In the genomic region with DNA sequence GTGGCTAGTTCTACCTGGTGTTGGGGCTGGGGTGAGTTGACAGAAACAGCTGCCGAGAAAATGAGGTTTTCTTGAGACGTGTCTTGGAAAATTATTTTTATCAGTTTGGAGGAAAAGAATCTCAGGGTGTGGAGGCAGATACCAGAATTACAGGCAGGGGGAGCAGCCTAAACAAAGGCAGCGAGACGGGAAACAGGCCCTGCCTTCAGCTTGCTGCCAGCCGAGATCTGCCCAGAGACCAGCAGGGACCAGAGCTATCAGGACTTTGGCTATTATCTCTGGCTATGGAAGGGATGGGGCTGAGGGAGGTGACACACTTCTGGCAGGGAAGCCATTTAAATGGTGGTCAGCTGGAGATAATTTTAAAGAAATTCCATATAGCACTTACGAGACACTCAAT, we compare ENCODE assay signal across 12 cellular contexts. TPM values are rescaled to one million over a fixed set of nuclear protein-coding genes. Genes with fewer than 3 reads are reported as not detected.
DNase-seq lines count a peak whose midpoint lies in the region; ATAC-seq, FAIRE-seq and TF ChIP-seq lines count a peak whose summit lies in the region.
"Had no signal": no experiment of that assay in that cellular context is flagged by ENCODE, and none has a peak within 500 bp of the region (broad histone marks: within the 10 kb centered on the region; RNA-seq: fewer than 3 reads in every experiment).

No MANE protein-coding gene starts in this region.

- FAIRE-seq in urothelium cell line (lab: Jason Lieb, UNC), result no peak
- FAIRE-seq: keratinocyte had no signal

- H3K4me3 ChIP-seq in heart right ventricle (no peak overlapping the region), foreskin fibroblast (ENCODE audit: low read depth in 1 of 2, low read length in 2 of 2) (no peak overlapping the region)

- H3K9me3 ChIP-seq in heart right ventricle, result no peaks in the 10 kb centered on the region

- WGBS in heart right ventricle, 2 donors, result 37 to 41% methylated on average over 6 of the region's 6 CpGs

- no peak overlapping the region for H3K27ac ChIP-seq in heart right ventricle

- in situ Hi-C loops in SK-MEL-5 (cut with HindIII; ENCODE audit: low pct_unique_long_range_greater_than_20kb, low sequenced_read_pairs), result no loop called here

- no peaks in the 10 kb centered on the region for H3K36me3 ChIP-seq in heart right ventricle

- peaks cover 5 to 23% (median 13%) of the 10 kb centered on the region in 9 donors for H3K4me1 ChIP-seq in heart right ventricle

- ATAC-seq in heart right ventricle, result no peak

- H3K27me3 ChIP-seq in heart right ventricle, result peaks cover 0 to 10% (median 4%) of the 10 kb centered on the region in 7 donors

- peak in 1 of 9 donors; percentile 7 for TF ChIP-seq CTCF in heart right ventricle (IDR thresholded peaks at IDR 0.05)
- TF ChIP-seq CTCF in foreskin fibroblast (IDR thresholded peaks at IDR 0.05; ENCODE audit: low read depth, low read length), result peak; percentile 20

- DNase-seq in cardiac septum (ENCODE audit: low spot score), result peak; percentile 39
- DNase-seq in heart right ventricle, result no peak
- DNase-seq in SK-MEL-5 (ENCODE audit: low read depth, low spot score), result peak; percentile 31
- peak; percentile 19 to 54 for DNase-seq in foreskin fibroblast
- DNase-seq in urothelium cell line (ENCODE audit: low spot score), result peak; percentile 45
- DNase-seq in T1000 (lab: John Stamatoyannopoulos, UW), result no peak
- no peak for DNase-seq in activated CD4-positive, alpha-beta T cell treated with anti-CD3 and anti-CD28 coated beads, Interleukin-2, amount 50 U/mL, for 1 hour
- DNase-seq in NCI-H82 treated with DMSO at 0.1 percent for 48 hours (lab: John Stamatoyannopoulos, UW; ENCODE audit: unreplicated experiment), result no peak
- DNase-seq: COR-L47, OCI-M1 had no signal

- intact Hi-C loops in cardiac septum (cut with DNase I), result no loop called here
- intact Hi-C loops in heart right ventricle (cut with DNase I), result no loop called here

RNA-seq across cellular contexts. Expression of a gene that starts 25.7 kb away (rescaled TPM):
- total RNA-seq in cardiac septum (not detected), heart right ventricle (under 1 TPM in 5 of 10 donors, not detected in 5; 0.09 to 0.15 (median 0.15) TPM)
- under 1 TPM in 1 of 2 donors, not detected in 1; 0.03 TPM for polyA plus RNA-seq in heart right ventricle
- total RNA-seq in SK-MEL-5 (2014; rRNA removed; shearing (Covaris generic)), result not detected in 2 replicates
- not detected in 2 replicates for polyA plus RNA-seq in SK-MEL-5 (2015; cell fraction: cytosol; rRNA removed)
- not detected in 2 replicates for polyA plus RNA-seq in SK-MEL-5 (2015; cell fraction: nucleus; rRNA removed)
- total RNA-seq: activated CD8-positive, alpha-beta memory T cell treated with anti-CD3 and anti-CD28 coated beads for 36 hours had no signal
- polyA plus RNA-seq: keratinocyte had no signal

RNA-seq across cellular contexts. Expression of a gene that starts 52.1 kb away (rescaled TPM):
- total RNA-seq in cardiac septum, result not detected
- total RNA-seq in heart right ventricle, result not detected
- not detected for polyA plus RNA-seq in heart right ventricle
- not detected in 2 replicates for total RNA-seq in SK-MEL-5 (2014; rRNA removed; shearing (Covaris generic))
- not detected in 2 replicates for polyA plus RNA-seq in SK-MEL-5 (2015; cell fraction: cytosol; rRNA removed)
- polyA plus RNA-seq in SK-MEL-5 (2015; cell fraction: nucleus; rRNA removed), result not detected in 2 replicates
- total RNA-seq: activated CD8-positive, alpha-beta memory T cell treated with anti-CD3 and anti-CD28 coated beads for 36 hours had no signal
- polyA plus RNA-seq: keratinocyte had no signal

Comparison
In these comparisons a context has a peak if more than half of its experiments do, and no peak if none do; other contexts are left out.
1. DNase-seq: peak in cardiac septum (single experiment), SK-MEL-5 (single experiment), foreskin fibroblast (2 of 2) and urothelium cell line (single experiment); none in heart right ventricle (0 of 2), T1000 (single experiment), activated CD4-positive, alpha-beta T cell treated with anti-CD3 and anti-CD28 coated beads, Interleukin-2, amount 50 U/mL, for 1 hour (single experiment) and NCI-H82 treated with DMSO at 0.1 percent for 48 hours (single experiment).